23 cellular contexts compared by ENCODE assay signal in genomic region chr5:141782991-141783598, GRCh38.
A peak's percentile ranks its signal among the peaks of the same experiment; 100 is the strongest.
DNase-seq lines count a peak whose midpoint lies in the region; ATAC-seq and TF ChIP-seq lines count a peak whose summit lies in the region.
"Had no signal": no experiment of that assay in that cellular context is flagged by ENCODE, and none has a peak within 500 bp of the region (broad histone marks: within the 10 kb centered on the region; RNA-seq: fewer than 3 reads in every experiment).

No MANE protein-coding gene starts in this region.

- peak overlapping the region; percentile 28 for H3K27ac Mint-ChIP-seq in glutamatergic neuron (ENCODE audit: unreplicated experiment)
- H3K27ac Mint-ChIP-seq: activated CD4-positive, alpha-beta memory T cell treated with anti-CD3 and anti-CD28 coated beads for 36 hours; activated naive CD4-positive, alpha-beta T cell treated with anti-CD3 and anti-CD28 coated beads, Interleukin-2, amount 50 U/mL, for 72 hours; activated T-helper 17 cell treated with anti-CD3 and anti-CD28 coated beads, Interleukin-2, amount 50 U/mL, for 72 hours; stimulated activated naive B cell treated with anti-CD40 and anti-IgM and Interleukin-4, amounts not matched to agents 10 μg/mL and 1 μg/mL and 100 μg/mL, for 72 hours had no signal

- H3K4me1 ChIP-seq in trophoblast cell (ENCODE audit: control insufficient read depth in 1 of 2, insufficient read depth in 2 of 2, low read length in 2 of 2) (peaks cover 8% of the 10 kb centered on the region in 2 experiments), heart left ventricle (peaks cover 0 to 28% (median 12%) of the 10 kb centered on the region in 12 donors)
- H3K4me1 ChIP-seq: testis had no signal

- H2BK120ac ChIP-seq in trophoblast cell (ENCODE audit: insufficient read depth, low read length, poor library complexity), result no peak overlapping the region

- no peak overlapping the region for H2BK5ac ChIP-seq in trophoblast cell (ENCODE audit: low read depth, low read length, poor library complexity)

- H2AK5ac ChIP-seq in trophoblast cell (ENCODE audit: low read length), result no peak overlapping the region

- H3K4ac ChIP-seq in trophoblast cell (ENCODE audit: low read depth, low read length), result no peak overlapping the region

- TF ChIP-seq POLR2A in heart left ventricle (IDR thresholded peaks at IDR 0.05), result no peak

- H3K9me3 Mint-ChIP-seq in glutamatergic neuron (ENCODE audit: unreplicated experiment), result no peaks in the 10 kb centered on the region
- H3K9me3 Mint-ChIP-seq: activated CD4-positive, alpha-beta memory T cell treated with anti-CD3 and anti-CD28 coated beads for 36 hours; activated naive CD4-positive, alpha-beta T cell treated with anti-CD3 and anti-CD28 coated beads, Interleukin-2, amount 50 U/mL, for 72 hours; activated T-helper 17 cell treated with anti-CD3 and anti-CD28 coated beads, Interleukin-2, amount 50 U/mL, for 72 hours; central memory CD8-positive, alpha-beta T cell; stimulated activated naive B cell treated with anti-CD40 and anti-IgM and Interleukin-4, amounts not matched to agents 10 μg/mL and 1 μg/mL and 100 μg/mL, for 72 hours had no signal

- H2BK12ac ChIP-seq in trophoblast cell (ENCODE audit: low read length), result no peak overlapping the region

- H3K4me3 ChIP-seq in trophoblast cell (ENCODE audit: low read depth, low read length) (no peak overlapping the region), heart left ventricle (no peak overlapping the region)
- H3K4me3 ChIP-seq: BLaER1 treated with 17β-estradiol and CSF1 and Interleukin-3, amounts not matched to agents 10 nM and 100 nM; lung; mucosa of descending colon; testis; vagina had no signal

- H3K27ac ChIP-seq in angular gyrus (ENCODE audit: low read depth, low read length), result peak overlapping the region; percentile 23
- no peak overlapping the region for H3K27ac ChIP-seq in trophoblast cell (ENCODE audit: low read depth, low read length)
- H3K27ac ChIP-seq in heart left ventricle, result no peak overlapping the region
- H3K27ac ChIP-seq: testis, vagina had no signal

- TF ChIP-seq CTCF in glutamatergic neuron (IDR thresholded peaks at IDR 0.05; ENCODE audit: partially characterized antibody, unreplicated experiment) (no peak), heart left ventricle (IDR thresholded peaks at IDR 0.05) (no peak)

- H3K18ac ChIP-seq in trophoblast cell (ENCODE audit: low read length), result no peak overlapping the region

- no peaks in the 10 kb centered on the region for H3K79me2 ChIP-seq in trophoblast cell (ENCODE audit: control insufficient read depth, insufficient read depth, low read length, poor library complexity)

- no peak overlapping the region for H3K23ac ChIP-seq in trophoblast cell (ENCODE audit: low read length)

- no peak overlapping the region for H3K4me3 Mint-ChIP-seq in glutamatergic neuron (ENCODE audit: unreplicated experiment)
- H3K4me3 Mint-ChIP-seq: activated CD4-positive, alpha-beta memory T cell treated with anti-CD3 and anti-CD28 coated beads for 36 hours; activated T-helper 17 cell treated with anti-CD3 and anti-CD28 coated beads, Interleukin-2, amount 50 U/mL, for 72 hours; central memory CD8-positive, alpha-beta T cell; stimulated activated naive B cell treated with anti-CD40 and anti-IgM and Interleukin-4, amounts not matched to agents 10 μg/mL and 1 μg/mL and 100 μg/mL, for 72 hours had no signal

- no peaks in the 10 kb centered on the region for H3K36me3 Mint-ChIP-seq in glutamatergic neuron (ENCODE audit: unreplicated experiment)
- H3K36me3 Mint-ChIP-seq: activated CD4-positive, alpha-beta memory T cell treated with anti-CD3 and anti-CD28 coated beads for 36 hours; activated naive CD4-positive, alpha-beta T cell treated with anti-CD3 and anti-CD28 coated beads, Interleukin-2, amount 50 U/mL, for 72 hours had no signal

- no peaks in the 10 kb centered on the region for H3K79me1 ChIP-seq in trophoblast cell (ENCODE audit: low read length)

- H3K27me3 ChIP-seq in trophoblast cell (ENCODE audit: insufficient read depth, low read length) (no peaks in the 10 kb centered on the region), heart left ventricle (no peaks in the 10 kb centered on the region)
- H3K27me3 ChIP-seq: BLaER1 treated with 17β-estradiol and CSF1 and Interleukin-3, amounts not matched to agents 10 nM and 100 nM; testis; vagina had no signal

- no CpG with 5 or more reads among the region's 11 CpGs for WGBS in trophoblast cell (ENCODE audit: extremely low coverage, insufficient coverage, insufficient read length)
- WGBS in heart left ventricle, 4 donors, result 86 to 93% (median 90%) methylated on average over 11 of the region's 11 CpGs

- H3K4me2 ChIP-seq in trophoblast cell (ENCODE audit: low read length), result no peak overlapping the region

- intact Hi-C loops in Right ventricle myocardium inferior (cut with DNase I) (no loop called here), heart left ventricle (cut with DNase I) (no loop called here)

- no peak overlapping the region for H4K8ac ChIP-seq in trophoblast cell (ENCODE audit: low read depth, low read length)

- peaks cover 8% of the 10 kb centered on the region for H3K27me3 Mint-ChIP-seq in glutamatergic neuron (ENCODE audit: unreplicated experiment)

- H3K9ac ChIP-seq in trophoblast cell (ENCODE audit: low read length), result no peak overlapping the region
- H3K9ac ChIP-seq: BLaER1 treated with 17β-estradiol and CSF1 and Interleukin-3, amounts not matched to agents 10 nM and 100 nM had no signal

- H3K36me3 ChIP-seq in trophoblast cell (ENCODE audit: control insufficient read depth in 1 of 2, insufficient read depth in 2 of 2, low read length in 2 of 2) (no peaks in the 10 kb centered on the region), heart left ventricle (no peaks in the 10 kb centered on the region)
- H3K36me3 ChIP-seq: BLaER1 treated with 17β-estradiol and CSF1 and Interleukin-3, amounts not matched to agents 10 nM and 100 nM; vagina had no signal

- H4K91ac ChIP-seq in trophoblast cell (ENCODE audit: low read depth, low read length), result no peak overlapping the region

- no peak overlapping the region for H3K14ac ChIP-seq in trophoblast cell (ENCODE audit: low read length)

- no peak overlapping the region for H2AFZ ChIP-seq in trophoblast cell (ENCODE audit: insufficient read depth, low read length, poor library complexity)

- H4K12ac ChIP-seq in trophoblast cell (ENCODE audit: low read depth, low read length), result no peak overlapping the region

- DNase-seq in Caki2 (ENCODE audit: low read depth) (peak; percentile 85), glutamatergic neuron (no peak), trophoblast cell (peak; percentile 67 to 83), Right ventricle myocardium inferior (ENCODE audit: missing footprints) (no peak), heart left ventricle (no peak), NCI-H1436 treated with DMSO at 0.1 percent for 48 hours (lab: John Stamatoyannopoulos, UW) (no peak)
- DNase-seq: activated CD4-positive, alpha-beta memory T cell treated with anti-CD3 and anti-CD28 coated beads for 36 hours; KG1; NCI-H2107; stimulated activated CD4-positive, alpha-beta T cell treated with anti-CD3 and anti-CD28 coated beads, Interleukin-15, amount 100 ng/mL, for 24 hours; stimulated activated naive B cell treated with anti-CD40 and anti-IgM and Interleukin-4, amounts not matched to agents 10 μg/mL and 1 μg/mL and 100 μg/mL, for 72 hours; T-helper 1 cell; testis had no signal

- H3K9me3 ChIP-seq in trophoblast cell (ENCODE audit: insufficient read depth, low read depth, low read length) (no peaks in the 10 kb centered on the region), heart left ventricle (no peaks in the 10 kb centered on the region)
- H3K9me3 ChIP-seq: BLaER1 treated with 17β-estradiol and CSF1 and Interleukin-3, amounts not matched to agents 10 nM and 100 nM; Caco-2; mucosa of descending colon; testis; vagina had no signal

- in situ Hi-C loops in Caki2 (cut with HindIII; ENCODE audit: low pct_unique_long_range_greater_than_20kb, low sequenced_read_pairs), result no loop called here

- no peak for ATAC-seq in Right ventricle myocardium inferior
- no peak for ATAC-seq in HG02870 (IDR thresholded peaks at IDR 0.05; ENCODE audit: unreplicated experiment)
- no peak for ATAC-seq in heart left ventricle
- ATAC-seq: activated naive CD4-positive, alpha-beta T cell treated with anti-CD3 and anti-CD28 coated beads, Interleukin-2, amount 50 U/mL, for 72 hours; activated T-helper 17 cell treated with anti-CD3 and anti-CD28 coated beads, Interleukin-2, amount 50 U/mL, for 72 hours; mucosa of descending colon; stimulated activated naive B cell treated with anti-CD40 and anti-IgM and Interleukin-4, amounts not matched to agents 10 μg/mL and 1 μg/mL and 100 μg/mL, for 72 hours had no signal

- peaks cover 35% of the 10 kb centered on the region for H3K4me1 Mint-ChIP-seq in glutamatergic neuron (ENCODE audit: low read depth, unreplicated experiment)
- H3K4me1 Mint-ChIP-seq: activated T-helper 17 cell treated with anti-CD3 and anti-CD28 coated beads, Interleukin-2, amount 50 U/mL, for 72 hours; central memory CD8-positive, alpha-beta T cell had no signal

Comparison
In these comparisons a context has a peak if more than half of its experiments do, and no peak if none do; other contexts are left out.
1. DNase-seq: peak in Caki2 (single experiment) and trophoblast cell (2 of 2); none in glutamatergic neuron (single experiment), Right ventricle myocardium inferior (single experiment), heart left ventricle (0 of 5) and NCI-H1436 treated with DMSO at 0.1 percent for 48 hours (single experiment).